ENCODE assay signal across 1 cellular context in the genomic region with DNA sequence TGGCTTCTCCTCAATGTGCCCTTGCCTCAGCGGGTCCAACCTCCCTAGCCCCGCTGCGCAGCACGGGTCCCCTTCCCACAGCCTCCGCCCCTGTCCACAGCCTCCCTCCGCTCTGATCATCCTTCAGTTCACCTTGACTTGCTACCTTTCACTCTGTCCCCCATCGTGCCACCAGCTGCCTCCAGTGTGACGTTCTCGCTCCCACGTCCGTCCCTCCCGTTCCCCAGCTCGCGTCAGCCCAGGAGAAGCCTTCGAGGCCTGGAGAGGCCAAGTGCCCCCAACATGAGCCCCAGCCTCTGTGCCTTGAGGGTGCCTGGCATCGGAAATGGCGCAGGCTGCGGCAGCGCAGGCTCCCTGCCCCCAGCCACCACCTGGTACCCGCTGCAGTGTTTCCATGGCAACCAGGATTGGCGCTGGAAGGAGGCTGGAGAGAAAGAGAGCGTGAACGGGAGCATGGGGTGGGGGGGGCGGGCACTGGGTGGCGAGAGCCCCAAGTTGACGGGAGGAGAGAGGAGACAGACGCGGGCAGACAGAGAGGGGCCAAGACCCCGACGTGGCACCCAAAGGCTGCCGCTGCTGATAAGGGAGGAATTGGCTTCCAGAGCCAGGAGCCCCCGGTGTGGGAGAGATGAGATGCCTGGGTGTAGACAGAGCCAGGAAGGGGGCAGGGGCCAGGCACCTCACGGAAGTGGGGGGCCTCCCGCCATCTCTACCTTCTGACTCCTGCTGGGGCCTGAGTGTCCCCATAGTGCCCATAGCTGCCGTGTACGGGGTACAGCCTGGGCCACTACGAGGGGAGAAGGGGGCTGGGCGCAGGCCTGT.
TF ChIP-seq lines count a peak whose summit lies in the region.

No MANE protein-coding gene starts in this region.

TF ChIP-seq in IMR-90, 13 proteins besides CTCF, POLR2A, EP300 and RAD21:
- TF ChIP-seq CHD1 (IDR thresholded peaks at IDR 0.05; ENCODE audit: low read depth, low read length) (no peak), MAFK (IDR thresholded peaks at IDR 0.05; ENCODE audit: low read depth, low read length) (no peak), MAZ (IDR thresholded peaks at IDR 0.05; ENCODE audit: borderline replicate concordance, low read depth, low read length) (no peak), SMC3 (IDR thresholded peaks at IDR 0.05; ENCODE audit: low read depth, low read length) (no peak), RFX5 (IDR thresholded peaks at IDR 0.05; ENCODE audit: low read depth, low read length) (no peak), RCOR1 (IDR thresholded peaks at IDR 0.05; ENCODE audit: insufficient replicate concordance, low read length) (no peak), MXI1 (IDR thresholded peaks at IDR 0.05; ENCODE audit: borderline replicate concordance, low read depth, low read length) (no peak), BHLHE40 (IDR thresholded peaks at IDR 0.05; ENCODE audit: low read depth, low read length) (no peak), FOS (IDR thresholded peaks at IDR 0.05; ENCODE audit: low read depth, low read length) (no peak), NFE2L2 (IDR thresholded peaks at IDR 0.05; ENCODE audit: low read depth, low read length) (no peak), CEBPB (IDR thresholded peaks at IDR 0.05; ENCODE audit: low read depth, low read length) (no peak)
- TF ChIP-seq, protein P1, sequence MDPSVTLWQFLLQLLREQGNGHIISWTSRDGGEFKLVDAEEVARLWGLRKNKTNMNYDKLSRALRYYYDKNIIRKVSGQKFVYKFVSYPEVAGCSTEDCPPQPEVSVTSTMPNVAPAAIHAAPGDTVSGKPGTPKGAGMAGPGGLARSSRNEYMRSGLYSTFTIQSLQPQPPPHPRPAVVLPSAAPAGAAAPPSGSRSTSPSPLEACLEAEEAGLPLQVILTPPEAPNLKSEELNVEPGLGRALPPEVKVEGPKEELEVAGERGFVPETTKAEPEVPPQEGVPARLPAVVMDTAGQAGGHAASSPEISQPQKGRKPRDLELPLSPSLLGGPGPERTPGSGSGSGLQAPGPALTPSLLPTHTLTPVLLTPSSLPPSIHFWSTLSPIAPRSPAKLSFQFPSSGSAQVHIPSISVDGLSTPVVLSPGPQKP (IDR thresholded peaks at IDR 0.05; ENCODE audit: borderline replicate concordance, low read depth, low read length) = no peak
- TF ChIP-seq, protein P2, sequence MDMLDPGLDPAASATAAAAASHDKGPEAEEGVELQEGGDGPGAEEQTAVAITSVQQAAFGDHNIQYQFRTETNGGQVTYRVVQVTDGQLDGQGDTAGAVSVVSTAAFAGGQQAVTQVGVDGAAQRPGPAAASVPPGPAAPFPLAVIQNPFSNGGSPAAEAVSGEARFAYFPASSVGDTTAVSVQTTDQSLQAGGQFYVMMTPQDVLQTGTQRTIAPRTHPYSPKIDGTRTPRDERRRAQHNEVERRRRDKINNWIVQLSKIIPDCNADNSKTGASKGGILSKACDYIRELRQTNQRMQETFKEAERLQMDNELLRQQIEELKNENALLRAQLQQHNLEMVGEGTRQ (IDR thresholded peaks at IDR 0.05; ENCODE audit: low read depth, low read length) = no peak
